20 cellular contexts compared by ENCODE assay signal in the genomic region with DNA sequence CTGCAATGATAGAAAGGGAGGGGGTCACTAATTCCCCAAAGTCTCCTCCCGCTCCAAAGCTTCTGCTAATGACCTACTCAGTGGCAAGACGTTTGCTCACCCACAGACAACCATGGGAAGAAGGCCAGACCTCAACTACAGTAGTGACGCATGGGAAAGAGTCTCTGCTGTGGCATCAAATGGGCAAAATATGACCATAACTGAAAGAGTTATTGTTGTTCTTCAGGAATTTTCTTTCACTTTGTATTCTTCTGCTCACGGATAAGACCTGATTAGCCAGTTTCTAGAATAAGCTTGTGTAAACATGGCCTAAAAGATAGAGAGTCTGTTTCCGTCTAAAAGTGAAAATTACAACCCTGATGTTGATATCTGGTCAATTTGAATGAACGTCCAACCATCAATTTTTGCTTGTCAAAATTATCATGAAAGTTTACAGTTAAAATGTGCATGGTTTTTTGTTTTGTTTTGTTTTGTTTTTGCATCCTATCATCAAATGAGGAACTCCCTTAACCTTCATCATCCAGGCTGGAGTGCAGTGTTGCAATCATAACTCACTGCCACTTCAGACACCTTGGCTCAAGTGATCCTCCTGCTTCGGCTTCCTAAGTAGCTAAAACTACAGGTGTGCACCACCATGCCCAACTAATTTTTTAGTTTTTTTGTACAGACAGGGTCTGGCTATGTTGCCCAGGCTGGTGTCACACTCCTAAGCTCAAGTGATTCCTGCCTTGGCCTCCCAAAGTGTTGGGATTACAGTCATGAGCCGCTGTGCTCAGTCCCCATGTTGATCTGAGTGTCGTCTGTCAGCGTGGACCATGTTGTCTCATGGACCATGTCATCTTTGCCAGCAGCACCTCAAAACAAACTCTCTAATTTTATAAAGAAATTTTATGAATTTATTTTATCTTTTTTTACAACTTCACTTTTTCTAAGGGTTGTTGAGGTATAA. TPM values are rescaled to one million over a fixed set of nuclear protein-coding genes. Genes with fewer than 3 reads are reported as not detected.
DNase-seq lines count a peak whose midpoint lies in the region; FAIRE-seq and TF ChIP-seq lines count a peak whose summit lies in the region.
"Had no signal": no experiment of that assay in that cellular context is flagged by ENCODE, and none has a peak within 500 bp of the region (broad histone marks: within the 10 kb centered on the region; RNA-seq: fewer than 3 reads in every experiment).

No MANE protein-coding gene starts in this region.

- H3K27me3 ChIP-seq in astrocyte (ENCODE audit: insufficient read depth, low read length) (no peaks in the 10 kb centered on the region), esophagus (ENCODE audit: control insufficient read depth in 1 of 2, insufficient read depth in 2 of 2, low read length in 2 of 2) (no peaks in the 10 kb centered on the region), small intestine (ENCODE audit: control insufficient read depth in 2 of 2, insufficient read depth in 2 of 2, low read length in 2 of 2) (peaks cover 0 to 3% of the 10 kb centered on the region in 2 donors)

- POLR2A ChIA-PET in GM10248 (lab: Yijun Ruan, JAX): no interaction called here

- TF ChIP-seq CTCF in astrocyte (IDR thresholded peaks at IDR 0.05; ENCODE audit: insufficient read depth, low read depth, low read length) (no peak), GM10248 (IDR thresholded peaks at IDR 0.05; ENCODE audit: control extremely low read depth, extremely low read depth, low read depth, missing control alignments) (no peak)

- H3K27ac ChIP-seq in astrocyte (ENCODE audit: low read depth, low read length): no peak overlapping the region
- peak overlapping the region; percentile 23 to 50 for H3K27ac ChIP-seq in esophagus (ENCODE audit: low read depth in 2 of 2, low read length in 1 of 2)
- H3K27ac ChIP-seq in small intestine (ENCODE audit: low read depth in 1 of 2, low read length in 1 of 2): no peak overlapping the region

- H3K36me3 ChIP-seq in astrocyte (ENCODE audit: insufficient read depth, low read length) (no peaks in the 10 kb centered on the region), esophagus (ENCODE audit: control insufficient read depth in 2 of 2, insufficient read depth in 2 of 2, low read length in 1 of 2) (peaks cover 0 to 5% of the 10 kb centered on the region in 2 donors), small intestine (ENCODE audit: control insufficient read depth in 2 of 2, insufficient read depth in 2 of 2, low read length in 2 of 2) (no peaks in the 10 kb centered on the region)

- 53 to 58% methylated on average over 10 of the region's 10 CpGs for WGBS in esophagus, 2 donors
- 47 to 61% (median 51%) methylated on average over 10 of the region's 10 CpGs for WGBS in small intestine, 3 donors

- H3K27ac Mint-ChIP-seq in astrocyte (ENCODE audit: unreplicated experiment): no peak overlapping the region
- H3K27ac Mint-ChIP-seq: CD4-positive, CD25-positive, alpha-beta regulatory T cell had no signal

- DNase-seq in M059J (ENCODE audit: low read depth) (peak; percentile 25), astrocyte (ENCODE audit: low read depth) (peak; percentile 62), small intestine (peak; percentile 20), RCC 7860 (ENCODE audit: low spot score) (no peak), GM10248 (ENCODE audit: extremely low spot score) (no peak), NCI-H1436 (lab: John Stamatoyannopoulos, UW) (no peak)
- DNase-seq: ACHN; Caco-2; CD4-positive, CD25-positive, alpha-beta regulatory T cell; EL; MM.1S; NCI-H1105; NCI-H1930; NCI-H2171; NCI-H446; NCI-H748 treated with DMSO at 0.1 percent for 48 hours; OCI-M1 had no signal

- no peak overlapping the region for H3K4me3 Mint-ChIP-seq in astrocyte (ENCODE audit: unreplicated experiment)
- H3K4me3 Mint-ChIP-seq: CD4-positive, CD25-positive, alpha-beta regulatory T cell had no signal

- no peak overlapping the region for H2AFZ ChIP-seq in astrocyte (ENCODE audit: low read depth, low read length)

- H3K4me1 Mint-ChIP-seq in astrocyte (ENCODE audit: low read depth, unreplicated experiment): peaks cover 39% of the 10 kb centered on the region
- H3K4me1 Mint-ChIP-seq: CD4-positive, CD25-positive, alpha-beta regulatory T cell had no signal

- peaks cover 39% of the 10 kb centered on the region for H3K4me1 ChIP-seq in astrocyte (ENCODE audit: insufficient read depth, low read length)
- H3K4me1 ChIP-seq in esophagus (ENCODE audit: control insufficient read depth in 2 of 2, insufficient read depth in 2 of 2, low read length in 1 of 2): peaks cover 0 to 11% of the 10 kb centered on the region in 2 donors
- H3K4me1 ChIP-seq in small intestine (ENCODE audit: control insufficient read depth in 2 of 2, insufficient read depth in 1 of 2, low read depth in 1 of 2, low read length in 1 of 2): peaks cover 0 to 3% of the 10 kb centered on the region in 2 donors

- H3K9me3 ChIP-seq in astrocyte (ENCODE audit: insufficient read depth, low read depth, low read length) (no peaks in the 10 kb centered on the region), esophagus (ENCODE audit: control insufficient read depth in 2 of 2, insufficient read depth in 1 of 2, low read depth in 1 of 2, low read length in 1 of 2) (no peaks in the 10 kb centered on the region), small intestine (ENCODE audit: control insufficient read depth, low read depth) (no peaks in the 10 kb centered on the region)
- H3K9me3 ChIP-seq: Caco-2 had no signal

- CTCF ChIA-PET in GM10248 (lab: Yijun Ruan, JAX): no interaction called here

- no peaks in the 10 kb centered on the region for H3K9me3 Mint-ChIP-seq in astrocyte (ENCODE audit: unreplicated experiment)

- H3K36me3 Mint-ChIP-seq in astrocyte (ENCODE audit: low read depth, unreplicated experiment): no peaks in the 10 kb centered on the region
- H3K36me3 Mint-ChIP-seq: CD4-positive, CD25-positive, alpha-beta regulatory T cell had no signal

- peaks cover 15% of the 10 kb centered on the region for H3K27me3 Mint-ChIP-seq in astrocyte (ENCODE audit: low read depth, unreplicated experiment)

- no peaks in the 10 kb centered on the region for H4K20me1 ChIP-seq in astrocyte (ENCODE audit: insufficient read depth, low read length)

- H3K9ac ChIP-seq in astrocyte (ENCODE audit: low read length): no peak overlapping the region

- H3K4me3 ChIP-seq in astrocyte (ENCODE audit: insufficient read depth, low read depth, low read length) (no peak overlapping the region), esophagus (ENCODE audit: low read depth in 1 of 2, low read length in 2 of 2) (no peak overlapping the region), small intestine (ENCODE audit: low read depth in 1 of 2, low read length in 2 of 2) (no peak overlapping the region)

- no peak overlapping the region for H3K4me2 ChIP-seq in astrocyte (ENCODE audit: low read length)

- FAIRE-seq in astrocyte (lab: Jason Lieb, UNC) (no peak), small intestine (lab: Jason Lieb, UNC) (no peak), RCC 7860 (lab: Jason Lieb, UNC) (no peak)

- H3K79me2 ChIP-seq in astrocyte (ENCODE audit: insufficient read depth, low read length): no peaks in the 10 kb centered on the region

RNA-seq across cellular contexts. Expression of a gene that starts 7.0 kb away (rescaled TPM):
- total RNA-seq in M059J (2014; rRNA removed; shearing (Covaris generic)): not detected in 2 replicates
- total RNA-seq in astrocyte: not detected in 2 replicates
- polyA plus RNA-seq in esophagus (100 to 1,000 TPM; 106 to 453 TPM), small intestine (under 1 TPM in 1 of 3 donors, not detected in 2; 0.67 TPM)
- total RNA-seq: Caco-2; CD4-positive, CD25-positive, alpha-beta regulatory T cell; H4; SK-MEL-5 had no signal
- polyA plus RNA-seq: CD4-positive, CD25-positive, alpha-beta regulatory T cell had no signal

RNA-seq across cellular contexts. Expression of a gene that starts 10.8 kb away (rescaled TPM):
- total RNA-seq in M059J (2014; rRNA removed; shearing (Covaris generic)): 0.02 TPM in 1 of 2 replicates, not detected in the other
- not detected in 2 replicates for total RNA-seq in astrocyte
- polyA plus RNA-seq in esophagus (under 1 TPM; 0.08 to 0.19 TPM), small intestine (under 1 TPM in 1 of 3 donors, not detected in 2; 0.01 TPM)
- total RNA-seq: Caco-2; CD4-positive, CD25-positive, alpha-beta regulatory T cell; SK-MEL-5 had no signal
- polyA plus RNA-seq: CD4-positive, CD25-positive, alpha-beta regulatory T cell had no signal

RNA-seq across cellular contexts. Expression of a gene that starts 28.7 kb away (rescaled TPM):
- not detected in 2 replicates for total RNA-seq in M059J (2014; rRNA removed; shearing (Covaris generic))
- not detected in 2 replicates for total RNA-seq in astrocyte
- polyA plus RNA-seq in esophagus (100 to 1,000 TPM; 229 to 427 TPM), small intestine (under 1 TPM in 1 of 3 donors, not detected in 2; 0.03 TPM)
- total RNA-seq: Caco-2; CD4-positive, CD25-positive, alpha-beta regulatory T cell; H4; SK-MEL-5 had no signal
- polyA plus RNA-seq: CD4-positive, CD25-positive, alpha-beta regulatory T cell had no signal

RNA-seq across cellular contexts. Expression of a gene that starts 38.8 kb away (rescaled TPM):
- not detected in 2 replicates for total RNA-seq in M059J (2014; rRNA removed; shearing (Covaris generic))
- total RNA-seq in astrocyte: not detected in 2 replicates
- not detected for polyA plus RNA-seq in esophagus
- not detected for polyA plus RNA-seq in small intestine
- total RNA-seq: Caco-2; CD4-positive, CD25-positive, alpha-beta regulatory T cell; H4; SK-MEL-5 had no signal
- polyA plus RNA-seq: CD4-positive, CD25-positive, alpha-beta regulatory T cell had no signal

RNA-seq across cellular contexts. Expression of a gene that starts 48.1 kb away (rescaled TPM):
- total RNA-seq in M059J (2014; rRNA removed; shearing (Covaris generic)): not detected in 2 replicates
- 0.95 and 1.4 TPM in 2 replicates for total RNA-seq in astrocyte
- polyA plus RNA-seq in esophagus: 1,000 to 10,000 TPM in 1 of 2 donors, 100 to 1,000 TPM in 1; 945 to 7,628 TPM
- 1 to 10 TPM in 2 of 3 donors, under 1 TPM in 1; 0.13 to 6.7 (median 3.2) TPM for polyA plus RNA-seq in small intestine
- total RNA-seq: CD4-positive, CD25-positive, alpha-beta regulatory T cell; H4; SK-MEL-5 had no signal
- polyA plus RNA-seq: CD4-positive, CD25-positive, alpha-beta regulatory T cell had no signal

Comparison
In these comparisons a context has a peak if more than half of its experiments do, and no peak if none do; other contexts are left out.
1. DNase-seq: peak in M059J (single experiment), astrocyte (single experiment) and small intestine (single experiment); none in RCC 7860 (single experiment), GM10248 (single experiment) and NCI-H1436 (single experiment).
2. H3K27ac ChIP-seq: peak in esophagus (2 of 2); none in astrocyte (single experiment) and small intestine (0 of 2).